Comparison of ENCODE assay signal across 13 cellular contexts in the genomic region with DNA sequence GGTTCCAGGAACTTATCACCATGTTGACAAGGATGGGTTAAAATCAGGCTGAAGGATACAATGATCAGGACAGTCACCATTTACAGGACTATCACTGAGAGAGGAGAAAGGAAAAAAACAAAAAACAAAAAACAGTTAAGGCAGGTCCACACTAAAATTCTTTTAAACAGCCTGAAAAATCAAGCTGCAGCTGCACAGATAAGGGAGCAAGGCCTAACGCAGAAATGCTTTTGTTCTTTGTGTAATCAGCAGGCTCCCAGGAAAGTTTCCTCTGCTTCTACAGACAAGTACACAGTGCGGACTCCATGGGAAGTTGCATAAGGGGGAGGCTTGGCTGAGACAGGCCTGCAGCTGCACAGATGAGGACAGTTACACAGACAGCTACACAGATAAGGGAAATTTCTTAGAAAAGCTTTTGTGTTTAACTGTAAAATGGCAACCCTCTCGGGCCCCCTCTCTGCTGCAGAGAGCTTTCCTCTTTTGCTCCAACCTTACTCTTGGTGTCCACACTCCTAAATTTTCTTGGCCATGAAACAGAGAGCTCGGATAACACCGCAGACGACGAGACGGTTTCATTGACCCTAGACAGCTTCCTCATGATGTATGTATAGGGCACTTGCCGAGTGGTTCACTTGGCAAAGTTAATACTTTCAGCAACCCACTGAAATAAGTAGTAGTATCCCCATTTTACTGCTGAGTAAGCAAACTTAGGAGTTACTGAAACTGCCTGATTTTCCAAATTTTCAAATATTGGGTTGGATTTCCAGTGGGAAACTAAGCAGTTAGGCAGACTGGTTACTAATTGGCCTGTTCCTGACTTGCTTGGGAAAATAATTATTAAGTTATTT. TPM values are rescaled to one million over a fixed set of nuclear protein-coding genes. Genes with fewer than 3 reads are reported as not detected.
DNase-seq lines count a peak whose midpoint lies in the region; ATAC-seq, FAIRE-seq and TF ChIP-seq lines count a peak whose summit lies in the region.
"Had no signal": no experiment of that assay in that cellular context is flagged by ENCODE, and none has a peak within 500 bp of the region (broad histone marks: within the 10 kb centered on the region; RNA-seq: fewer than 3 reads in every experiment).

No MANE protein-coding gene starts in this region.

- peak overlapping the region; percentile 50 for H3K9ac ChIP-seq in endodermal cell (ENCODE audit: extremely low read depth, low read length, poor library complexity, severe bottlenecking)

- H3K9me3 Mint-ChIP-seq in endodermal cell: peaks cover 2% of the 10 kb centered on the region

- no peak for TF ChIP-seq RAD21 in A549 (conservative IDR thresholded peaks at IDR 0.05 in 1 of 2, IDR thresholded peaks at IDR 0.05 in 1 of 2)

- CTCF ChIA-PET in A549 (lab: Yijun Ruan, JAX): interaction anchor here (1.6 kb wide), 1 partner anchor 30 kb away, joined by 9 read pairs; no protein-coding TSS in a partner anchor

- ATAC-seq in A549 (no peak), GM19324 (IDR thresholded peaks at IDR 0.05; ENCODE audit: low FRiP score, unreplicated experiment) (no peak)
- ATAC-seq: body of pancreas had no signal

- H3K4me3 Mint-ChIP-seq in endodermal cell: no peak overlapping the region

- POLR2A ChIA-PET in A549 (lab: Yijun Ruan, JAX): no interaction called here

- H3K9me3 ChIP-seq in A549 (no peaks in the 10 kb centered on the region), endodermal cell (ENCODE audit: control insufficient read depth, low read length) (peaks cover 5% of the 10 kb centered on the region), mesodermal cell (ENCODE audit: control insufficient read depth, low read length) (no peaks in the 10 kb centered on the region)
- H3K9me3 ChIP-seq: body of pancreas, Peyer's patch had no signal

- FAIRE-seq in A549 (lab: Jason Lieb, UNC): no peak
- FAIRE-seq: HTR-8/SVneo had no signal

- H3K4me2 ChIP-seq in A549: no peak overlapping the region

- TF ChIP-seq CTCF in A549 (IDR thresholded peaks at IDR 0.05) (no peak), endodermal cell (conservative IDR thresholded peaks at IDR 0.05) (no peak)

- DNase-seq in A549 (ENCODE audit: low read depth in 1 of 2, low spot score in 1 of 2) (no peak), NCI-H146 (lab: John Stamatoyannopoulos, UW) (peak; percentile 58), endodermal cell (peak; percentile 52), DMS79 (lab: John Stamatoyannopoulos, UW) (no peak), T-helper 1 cell (no peak), NCI-H1048 (lab: John Stamatoyannopoulos, UW) (no peak)
- DNase-seq: activated CD4-positive, alpha-beta T cell treated with anti-CD3 and anti-CD28 coated beads, Interleukin-2, amount 50 U/mL, for 4 hours; Peyer's patch had no signal

- H3K27me3 ChIP-seq in endodermal cell (ENCODE audit: control insufficient read depth, insufficient read depth, low read length, poor library complexity, severe bottlenecking): no peaks in the 10 kb centered on the region
- H3K27me3 ChIP-seq: body of pancreas, Peyer's patch had no signal

- TF ChIP-seq EP300 in A549 (IDR thresholded peaks at IDR 0.05): no peak

- H3K4me1 ChIP-seq in A549: peaks cover 4% of the 10 kb centered on the region; the same call in 1 of the 3 replicates
- peaks cover 10% of the 10 kb centered on the region for H3K4me1 ChIP-seq in endodermal cell (ENCODE audit: control insufficient read depth, insufficient read depth, low read length)
- peaks cover 18% of the 10 kb centered on the region for H3K4me1 ChIP-seq in mesodermal cell (ENCODE audit: control insufficient read depth, insufficient read depth, low read length, poor library complexity, severe bottlenecking)
- H3K4me1 ChIP-seq: Peyer's patch had no signal

- 87% methylated on average over 9 of the region's 9 CpGs for WGBS in A549 (ENCODE audit: missing lambda C conversion rate)
- WGBS in endodermal cell (ENCODE audit: insufficient coverage in 1 of 2, insufficient read length in 1 of 2), 2 experiments: 69 to 81% methylated on average over 6 to 9 of the region's 9 CpGs
- 27 to 79% methylated on average over 2 to 9 of the region's 9 CpGs for WGBS in mesodermal cell (ENCODE audit: insufficient coverage in 2 of 2), 2 experiments

- H3K27ac Mint-ChIP-seq in endodermal cell: peak overlapping the region; percentile 33

- H3K27ac ChIP-seq in A549 (no peak overlapping the region), endodermal cell (ENCODE audit: low read depth, low read length) (peak overlapping the region; percentile 79), mesodermal cell (ENCODE audit: low read depth, low read length, severe bottlenecking) (peak overlapping the region; percentile 89)
- H3K27ac ChIP-seq: body of pancreas, Peyer's patch had no signal

- H3K4me1 Mint-ChIP-seq in endodermal cell: peaks cover 26% of the 10 kb centered on the region

- no peaks in the 10 kb centered on the region for H3K36me3 Mint-ChIP-seq in endodermal cell (ENCODE audit: low read depth)

- no peak overlapping the region for H3K4me3 ChIP-seq in A549
- peak overlapping the region; percentile 26 for H3K4me3 ChIP-seq in endodermal cell (ENCODE audit: low read length)
- no peak overlapping the region for H3K4me3 ChIP-seq in mesodermal cell (ENCODE audit: extremely low read depth, insufficient read depth, low read length, poor library complexity, severe bottlenecking)
- H3K4me3 ChIP-seq: body of pancreas, Peyer's patch had no signal

- no peak for TF ChIP-seq POLR2A in A549 (IDR thresholded peaks at IDR 0.05; ENCODE audit: low read length)

- H3K36me3 ChIP-seq in endodermal cell (ENCODE audit: control insufficient read depth, insufficient read depth, low read length) (no peaks in the 10 kb centered on the region), mesodermal cell (ENCODE audit: control insufficient read depth, insufficient read depth, low read length) (no peaks in the 10 kb centered on the region)
- H3K36me3 ChIP-seq: Peyer's patch had no signal

- no peaks in the 10 kb centered on the region for H3K27me3 Mint-ChIP-seq in endodermal cell (ENCODE audit: insufficient read depth)

TF ChIP-seq in A549, 52 proteins besides CTCF, POLR2A, EP300 and RAD21:
- TF ChIP-seq JUN (IDR thresholded peaks at IDR 0.05): no peak
- peak; percentile 93 for TF ChIP-seq MAFK (IDR thresholded peaks at IDR 0.05; ENCODE audit: partially characterized antibody)
- TF ChIP-seq RCOR1 (IDR thresholded peaks at IDR 0.05; ENCODE audit: low read depth, low read length): no peak

RNA-seq across cellular contexts. Expression of gene PIWIL3, which starts 45.5 kb away (rescaled TPM):
- not detected in 2 replicates for polyA plus RNA-seq in A549 (2011; rRNA removed)
- polyA plus RNA-seq in A549 (2012; cell fraction: cytosol; rRNA removed): not detected in 2 replicates
- polyA plus RNA-seq in A549 (2012; cell fraction: nucleus; rRNA removed): not detected in 2 replicates
- not detected in 3 replicates for polyA plus RNA-seq in A549 (2017; fragmentation: RNase III; extraction: RNeasy Plus Mini Kit Qiagen cat#74134 plus additional on column Dnase treatment)
- not detected in 2 replicates for polyA minus RNA-seq in A549 (2011; rRNA and poly(A)+ RNA removed)
- total RNA-seq in endodermal cell: not detected
- not detected for polyA plus RNA-seq in endodermal cell (2013, experiment 1 of 2)
- polyA plus RNA-seq in endodermal cell (2013, experiment 2 of 2): not detected
- polyA plus RNA-seq in mesodermal cell (2013, experiment 1 of 2): not detected
- not detected for polyA plus RNA-seq in mesodermal cell (2013, experiment 2 of 2)
- total RNA-seq: body of pancreas, Peyer's patch, temporal lobe had no signal

Comparison
In these comparisons a context has a peak if more than half of its experiments do, and no peak if none do; other contexts are left out.
1. DNase-seq: peak in NCI-H146 (single experiment) and endodermal cell (single experiment); none in A549 (0 of 2), DMS79 (single experiment), T-helper 1 cell (0 of 5) and NCI-H1048 (single experiment).
2. H3K27ac ChIP-seq: peak in endodermal cell (single experiment) and mesodermal cell (single experiment); none in A549 (0 of 2).